ENCODE assay signal across 1 cellular context in genomic region chr3:170270282-170270891, GRCh38.
TF ChIP-seq lines count a peak whose summit lies in the region.

No MANE protein-coding gene starts in this region.

TF ChIP-seq in HepG2, 621 proteins besides CTCF, POLR2A, EP300 and RAD21 (continued from another document):
- TF ChIP-seq HOMEZ (CRISPR knock-in tag; IDR thresholded peaks at IDR 0.05; ENCODE audit: low read depth) (peak; percentile 87; the same call in 1 of the 2 replicates), ZNF615 (CRISPR knock-in tag; IDR thresholded peaks at IDR 0.05; ENCODE audit: borderline replicate concordance) (no peak), CEBPG (CRISPR knock-in tag; IDR thresholded peaks at IDR 0.05) (peak; percentile 69), FIP1L1 (IDR thresholded peaks at IDR 0.05; ENCODE audit: borderline replicate concordance, insufficient read depth, low read depth, low read length) (no peak), ZBTB39 (CRISPR knock-in tag; IDR thresholded peaks at IDR 0.05) (0 out of 2 replicates have a peak, but pooled peaks have one; percentile 67)
